Comparison of ENCODE assay signal across 23 cellular contexts in genomic region chr13:22893777-22894176, GRCh38.
"Had no signal": no experiment of that assay in that cellular context is flagged by ENCODE, and none has a peak within 500 bp of the region (broad histone marks: within the 10 kb centered on the region; RNA-seq: fewer than 3 reads in every experiment).

No MANE protein-coding gene starts in this region.

- H3K27me3 Mint-ChIP-seq: activated CD4-positive, alpha-beta T cell treated with anti-CD3 and anti-CD28 coated beads, Interleukin-2, amount 10 ng/mL, durations not matched to agents 24 days and 14 days; activated CD8-positive, alpha-beta T cell treated with anti-CD3 and anti-CD28 coated beads for 36 hours; activated naive CD4-positive, alpha-beta T cell treated with anti-CD3 and anti-CD28 coated beads, Interleukin-2, amount 10 ng/mL, durations not matched to agents 7 days and 5 days; activated naive CD8-positive, alpha-beta T cell treated with anti-CD3 and anti-CD28 coated beads, Interleukin-2, amount 50 U/mL, for 24 hours; central memory CD8-positive, alpha-beta T cell had no signal

- H3K4me1 Mint-ChIP-seq: activated CD4-positive, alpha-beta T cell treated with anti-CD3 and anti-CD28 coated beads, Interleukin-2, amount 10 ng/mL, durations not matched to agents 24 days and 14 days; activated naive CD4-positive, alpha-beta T cell treated with anti-CD3 and anti-CD28 coated beads, Interleukin-2, amount 10 ng/mL, durations not matched to agents 7 days and 5 days; activated naive CD8-positive, alpha-beta T cell treated with anti-CD3 and anti-CD28 coated beads, Interleukin-2, amount 50 U/mL, for 24 hours; central memory CD8-positive, alpha-beta T cell had no signal

- H3K4me3 Mint-ChIP-seq: activated CD4-positive, alpha-beta T cell treated with anti-CD3 and anti-CD28 coated beads, Interleukin-2, amount 10 ng/mL, durations not matched to agents 24 days and 14 days; activated CD8-positive, alpha-beta T cell treated with anti-CD3 and anti-CD28 coated beads for 36 hours; activated naive CD4-positive, alpha-beta T cell treated with anti-CD3 and anti-CD28 coated beads, Interleukin-2, amount 10 ng/mL, durations not matched to agents 7 days and 5 days; activated naive CD8-positive, alpha-beta T cell treated with anti-CD3 and anti-CD28 coated beads, Interleukin-2, amount 50 U/mL, for 24 hours; activated T-cell treated with anti-CD3 and anti-CD28 coated beads, Interleukin-2, amount 50 U/mL, for 24 hours; central memory CD8-positive, alpha-beta T cell had no signal

- H3K9me3 ChIP-seq: colonic mucosa, sigmoid colon had no signal

- H3K36me3 Mint-ChIP-seq: activated naive CD4-positive, alpha-beta T cell treated with anti-CD3 and anti-CD28 coated beads, Interleukin-2, amount 10 ng/mL, durations not matched to agents 7 days and 5 days had no signal

- H3K27ac ChIP-seq: brain microvascular endothelial cell, colonic mucosa, sigmoid colon, spleen had no signal

- ATAC-seq: activated CD8-positive, alpha-beta T cell treated with anti-CD3 and anti-CD28 coated beads for 36 hours; activated naive CD8-positive, alpha-beta T cell treated with anti-CD3 and anti-CD28 coated beads, Interleukin-2, amount 50 U/mL, for 24 hours had no signal

- H3K36me3 ChIP-seq: brain microvascular endothelial cell, colonic mucosa, sigmoid colon, spleen had no signal

- H3K4me1 ChIP-seq: colonic mucosa, sigmoid colon, spleen had no signal

- H3K27me3 ChIP-seq: brain microvascular endothelial cell, colonic mucosa, sigmoid colon, spleen had no signal

- H3K9me3 Mint-ChIP-seq: central memory CD8-positive, alpha-beta T cell had no signal

- FAIRE-seq: frontal cortex, kidney had no signal

- DNase-seq: activated CD4-positive, alpha-beta T cell treated with anti-CD3 and anti-CD28 coated beads, Interleukin-2, amount 10 ng/mL, durations not matched to agents 24 days and 14 days; activated CD4-positive, CD25-positive, alpha-beta regulatory T cell; activated CD8-positive, alpha-beta T cell treated with anti-CD3 and anti-CD28 coated beads for 36 hours; activated effector memory CD4-positive, alpha-beta T cell treated with Interleukin-2 at 50 U/mL for 16 hours; activated naive CD4-positive, alpha-beta T cell treated with anti-CD3 and anti-CD28 coated beads, Interleukin-2, amount 10 ng/mL, durations not matched to agents 7 days and 5 days; activated naive CD8-positive, alpha-beta T cell treated with anti-CD3 and anti-CD28 coated beads, Interleukin-2, amount 50 U/mL, for 24 hours; activated T-cell treated with anti-CD3 and anti-CD28 coated beads, Interleukin-2, amount 50 U/mL, for 24 hours; aorta; brain microvascular endothelial cell; colonic mucosa; erythroblast; head of caudate nucleus; kidney; occipital lobe; posterior cingulate gyrus; sigmoid colon; spleen; stimulated activated CD8-positive, alpha-beta memory T cell treated with anti-CD3 and anti-CD28 coated beads, Interleukin-4, amount 100 ng/mL, for 48 hours; stimulated activated naive CD4-positive, alpha-beta T cell; T-helper 1 cell; T-helper 9 cell had no signal

- H3K4me3 ChIP-seq: colonic mucosa, sigmoid colon, spleen had no signal

- H3K27ac Mint-ChIP-seq: activated CD4-positive, alpha-beta T cell treated with anti-CD3 and anti-CD28 coated beads, Interleukin-2, amount 10 ng/mL, durations not matched to agents 24 days and 14 days; activated CD8-positive, alpha-beta T cell treated with anti-CD3 and anti-CD28 coated beads for 36 hours; activated naive CD4-positive, alpha-beta T cell treated with anti-CD3 and anti-CD28 coated beads, Interleukin-2, amount 10 ng/mL, durations not matched to agents 7 days and 5 days; activated naive CD8-positive, alpha-beta T cell treated with anti-CD3 and anti-CD28 coated beads, Interleukin-2, amount 50 U/mL, for 24 hours; activated T-cell treated with anti-CD3 and anti-CD28 coated beads, Interleukin-2, amount 50 U/mL, for 24 hours had no signal
